ENCODE assay signal across 31 cellular contexts in the genomic region with DNA sequence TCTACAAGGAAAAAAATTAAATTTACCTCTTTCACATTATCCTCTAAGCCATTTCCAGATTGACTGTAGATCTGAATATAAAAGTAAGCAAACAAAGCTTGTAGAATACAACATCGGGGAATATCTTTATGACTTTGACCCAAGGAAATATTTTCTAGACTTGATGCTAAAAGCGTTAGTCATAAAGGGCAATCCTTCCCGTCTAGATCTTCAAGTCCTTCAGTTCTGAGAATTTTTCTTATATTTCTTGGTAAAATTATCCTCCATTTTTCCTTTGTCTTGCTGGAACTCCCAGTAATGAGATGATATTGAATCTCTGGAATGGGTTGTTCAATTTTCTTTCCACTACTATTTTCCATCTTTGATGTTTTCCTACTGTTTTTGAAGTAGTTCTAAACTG.
"Had no signal": no experiment of that assay in that cellular context is flagged by ENCODE, and none has a peak within 500 bp of the region (broad histone marks: within the 10 kb centered on the region; RNA-seq: fewer than 3 reads in every experiment).

No MANE protein-coding gene starts in this region.

- H3K36me3 Mint-ChIP-seq: activated naive CD8-positive, alpha-beta T cell treated with anti-CD3 and anti-CD28 coated beads, Interleukin-2, amount 10 ng/mL, durations not matched to agents 7 days and 5 days; brain had no signal

- H3K27me3 ChIP-seq: ascending aorta had no signal

- H3K27ac Mint-ChIP-seq: activated B cell treated with CpG ODN at 0.5 μM for 24 hours; activated CD4-positive, alpha-beta memory T cell treated with anti-CD3 and anti-CD28 coated beads for 36 hours; activated CD4-positive, alpha-beta T cell treated with anti-CD3 and anti-CD28 coated beads, Interleukin-2, amount 10 ng/mL, durations not matched to agents 24 days and 14 days; activated CD8-positive, alpha-beta T cell treated with anti-CD3 and anti-CD28 coated beads for 36 hours; activated naive CD4-positive, alpha-beta T cell treated with anti-CD3 and anti-CD28 coated beads, Interleukin-2, amount 10 ng/mL, durations not matched to agents 7 days and 5 days; activated naive CD8-positive, alpha-beta T cell; activated naive CD8-positive, alpha-beta T cell treated with anti-CD3 and anti-CD28 coated beads, Interleukin-2, amount 10 ng/mL, durations not matched to agents 7 days and 5 days; activated naive CD8-positive, alpha-beta T cell treated with anti-CD3 and anti-CD28 coated beads, Interleukin-2, amount 50 U/mL, for 24 hours; activated T-cell treated with anti-CD3 and anti-CD28 coated beads, Interleukin-2, amount 50 U/mL, for 72 hours; activated T-helper 1 cell treated with anti-CD3 and anti-CD28 coated beads, Interleukin-12 subunit alpha, Interleukin-12 subunit beta, Interleukin-2, Interleukin-4 antibody, amounts not matched to agents 30 ng/mL and 10 ng/mL and 1 ng/mL, durations not matched to agents 14 hours and 24 hours and 36 hours; activated T-helper 17 cell treated with anti-CD3 and anti-CD28 coated beads, Interleukin-2, amount 50 U/mL, for 72 hours; brain; T-helper 17 cell had no signal

- H3K4me3 ChIP-seq: ascending aorta had no signal

- H3K27ac ChIP-seq: ascending aorta, VCaP had no signal

- H3K36me3 ChIP-seq: ascending aorta had no signal

- H3K4me3 Mint-ChIP-seq: activated B cell treated with CpG ODN at 0.5 μM for 24 hours; activated CD4-positive, alpha-beta memory T cell treated with anti-CD3 and anti-CD28 coated beads for 36 hours; activated CD4-positive, alpha-beta T cell treated with anti-CD3 and anti-CD28 coated beads, Interleukin-2, amount 10 ng/mL, durations not matched to agents 24 days and 14 days; activated CD8-positive, alpha-beta T cell treated with anti-CD3 and anti-CD28 coated beads for 36 hours; activated naive CD4-positive, alpha-beta T cell treated with anti-CD3 and anti-CD28 coated beads, Interleukin-2, amount 10 ng/mL, durations not matched to agents 7 days and 5 days; activated naive CD4-positive, alpha-beta T cell treated with anti-CD3 and anti-CD28 coated beads, Interleukin-2, amount 50 U/mL, for 24 hours; activated naive CD8-positive, alpha-beta T cell; activated naive CD8-positive, alpha-beta T cell treated with anti-CD3 and anti-CD28 coated beads, Interleukin-2, amount 10 ng/mL, durations not matched to agents 7 days and 5 days; activated naive CD8-positive, alpha-beta T cell treated with anti-CD3 and anti-CD28 coated beads, Interleukin-2, amount 50 U/mL, for 24 hours; activated T-cell treated with anti-CD3 and anti-CD28 coated beads, Interleukin-2, amount 50 U/mL, for 4 hours; activated T-cell treated with anti-CD3 and anti-CD28 coated beads, Interleukin-2, amount 50 U/mL, for 72 hours; activated T-helper 1 cell treated with anti-CD3 and anti-CD28 coated beads, Interleukin-12 subunit alpha, Interleukin-12 subunit beta, Interleukin-2, Interleukin-4 antibody, amounts not matched to agents 30 ng/mL and 10 ng/mL and 1 ng/mL, durations not matched to agents 14 hours and 24 hours and 36 hours; activated T-helper 17 cell treated with anti-CD3 and anti-CD28 coated beads, Interleukin-2, amount 50 U/mL, for 72 hours; T-cell; T-helper 17 cell had no signal

- DNase-seq: activated B cell treated with CpG ODN at 0.5 μM for 24 hours; activated CD4-positive, alpha-beta memory T cell treated with anti-CD3 and anti-CD28 coated beads for 36 hours; activated CD4-positive, alpha-beta T cell treated with anti-CD3 and anti-CD28 coated beads for 4 hours; activated CD4-positive, alpha-beta T cell treated with anti-CD3 and anti-CD28 coated beads, Interleukin-2, amount 10 ng/mL, durations not matched to agents 24 days and 14 days; activated CD4-positive, alpha-beta T cell treated with anti-CD3 and anti-CD28 coated beads, Interleukin-2, amount 50 U/mL, for 1 hour; activated CD4-positive, alpha-beta T cell treated with anti-CD3 and anti-CD28 coated beads, Interleukin-2, amount 50 U/mL, for 4 hours; activated CD4-positive, CD25-positive, alpha-beta regulatory T cell treated with anti-CD3 and anti-CD28 coated beads, Interleukin-2, amount 50 U/mL, for 72 hours; activated CD8-positive, alpha-beta memory T cell treated with anti-CD3 and anti-CD28 coated beads, Interleukin-2, amount 50 U/mL, for 4 hours; activated CD8-positive, alpha-beta T cell treated with anti-CD3 and anti-CD28 coated beads for 36 hours; activated gamma-delta T cell; activated naive CD4-positive, alpha-beta T cell treated with anti-CD3 and anti-CD28 coated beads, Interleukin-2, amount 10 ng/mL, durations not matched to agents 7 days and 5 days; activated naive CD4-positive, alpha-beta T cell treated with Interleukin-2 at 50 U/mL for 16 hours; activated naive CD8-positive, alpha-beta T cell treated with anti-CD3 and anti-CD28 coated beads, Interleukin-2, amount 10 ng/mL, durations not matched to agents 7 days and 5 days; activated naive CD8-positive, alpha-beta T cell treated with anti-CD3 and anti-CD28 coated beads, Interleukin-2, amount 50 U/mL, for 24 hours; activated T-cell treated with anti-CD3 and anti-CD28 coated beads for 4 hours; activated T-cell treated with anti-CD3 and anti-CD28 coated beads, Interleukin-2, amount 50 U/mL, for 1 hour; activated T-cell treated with anti-CD3 and anti-CD28 coated beads, Interleukin-2, amount 50 U/mL, for 4 hours; activated T-cell treated with anti-CD3 and anti-CD28 coated beads, Interleukin-2, amount 50 U/mL, for 72 hours; amygdala; anterior cingulate cortex; central memory CD4-positive, alpha-beta T cell; T-cell; T-helper 17 cell; T1000 had no signal

- ATAC-seq: activated CD8-positive, alpha-beta T cell treated with anti-CD3 and anti-CD28 coated beads for 36 hours; activated naive CD8-positive, alpha-beta T cell treated with anti-CD3 and anti-CD28 coated beads, Interleukin-2, amount 50 U/mL, for 24 hours; activated T-cell treated with anti-CD3 and anti-CD28 coated beads, Interleukin-2, amount 50 U/mL, for 4 hours; activated T-cell treated with anti-CD3 and anti-CD28 coated beads, Interleukin-2, amount 50 U/mL, for 72 hours; activated T-helper 17 cell treated with anti-CD3 and anti-CD28 coated beads, Interleukin-2, amount 50 U/mL, for 72 hours; T-cell; T-helper 17 cell had no signal

- H3K4me1 ChIP-seq: ascending aorta had no signal

- H3K9me3 ChIP-seq: ascending aorta had no signal
